In the genomic region with DNA sequence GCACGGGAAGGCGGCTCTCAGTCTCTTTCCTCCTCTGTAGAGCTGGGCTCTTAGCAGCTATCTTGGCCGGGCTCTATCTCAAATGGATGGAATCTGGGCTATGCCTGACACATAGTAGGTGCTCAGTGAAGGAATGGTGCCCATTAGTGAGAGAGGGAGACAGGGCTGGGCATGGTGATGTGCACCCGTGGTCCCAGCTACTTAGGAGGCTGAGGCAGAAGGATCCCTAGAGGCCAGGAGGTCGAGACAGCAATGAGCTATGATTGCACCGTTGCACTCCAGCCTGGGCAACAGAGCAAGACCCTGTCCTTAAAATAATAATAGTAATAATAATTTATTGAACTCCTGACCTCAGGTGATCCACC, we compare ENCODE assay signal across 1 cellular context.
TF ChIP-seq lines count a peak whose summit lies in the region.

No MANE protein-coding gene starts in this region.

TF ChIP-seq in GM12878, 131 proteins besides CTCF, POLR2A, EP300 and RAD21 (continued from another document):
- TF ChIP-seq, protein P1, sequence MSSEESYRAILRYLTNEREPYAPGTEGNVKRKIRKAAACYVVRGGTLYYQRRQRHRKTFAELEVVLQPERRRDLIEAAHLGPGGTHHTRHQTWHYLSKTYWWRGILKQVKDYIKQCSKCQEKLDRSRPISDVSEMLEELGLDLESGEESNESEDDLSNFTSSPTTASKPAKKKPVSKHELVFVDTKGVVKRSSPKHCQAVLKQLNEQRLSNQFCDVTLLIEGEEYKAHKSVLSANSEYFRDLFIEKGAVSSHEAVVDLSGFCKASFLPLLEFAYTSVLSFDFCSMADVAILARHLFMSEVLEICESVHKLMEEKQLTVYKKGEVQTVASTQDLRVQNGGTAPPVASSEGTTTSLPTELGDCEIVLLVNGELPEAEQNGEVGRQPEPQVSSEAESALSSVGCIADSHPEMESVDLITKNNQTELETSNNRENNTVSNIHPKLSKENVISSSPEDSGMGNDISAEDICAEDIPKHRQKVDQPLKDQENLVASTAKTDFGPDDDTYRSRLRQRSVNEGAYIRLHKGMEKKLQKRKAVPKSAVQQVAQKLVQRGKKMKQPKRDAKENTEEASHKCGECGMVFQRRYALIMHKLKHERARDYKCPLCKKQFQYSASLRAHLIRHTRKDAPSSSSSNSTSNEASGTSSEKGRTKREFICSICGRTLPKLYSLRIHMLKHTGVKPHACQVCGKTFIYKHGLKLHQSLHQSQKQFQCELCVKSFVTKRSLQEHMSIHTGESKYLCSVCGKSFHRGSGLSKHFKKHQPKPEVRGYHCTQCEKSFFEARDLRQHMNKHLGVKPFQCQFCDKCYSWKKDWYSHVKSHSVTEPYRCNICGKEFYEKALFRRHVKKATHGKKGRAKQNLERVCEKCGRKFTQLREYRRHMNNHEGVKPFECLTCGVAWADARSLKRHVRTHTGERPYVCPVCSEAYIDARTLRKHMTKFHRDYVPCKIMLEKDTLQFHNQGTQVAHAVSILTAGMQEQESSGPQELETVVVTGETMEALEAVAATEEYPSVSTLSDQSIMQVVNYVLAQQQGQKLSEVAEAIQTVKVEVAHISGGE (CRISPR knock-in tag; IDR thresholded peaks at IDR 0.05) = no peak
- TF ChIP-seq, protein P2, sequence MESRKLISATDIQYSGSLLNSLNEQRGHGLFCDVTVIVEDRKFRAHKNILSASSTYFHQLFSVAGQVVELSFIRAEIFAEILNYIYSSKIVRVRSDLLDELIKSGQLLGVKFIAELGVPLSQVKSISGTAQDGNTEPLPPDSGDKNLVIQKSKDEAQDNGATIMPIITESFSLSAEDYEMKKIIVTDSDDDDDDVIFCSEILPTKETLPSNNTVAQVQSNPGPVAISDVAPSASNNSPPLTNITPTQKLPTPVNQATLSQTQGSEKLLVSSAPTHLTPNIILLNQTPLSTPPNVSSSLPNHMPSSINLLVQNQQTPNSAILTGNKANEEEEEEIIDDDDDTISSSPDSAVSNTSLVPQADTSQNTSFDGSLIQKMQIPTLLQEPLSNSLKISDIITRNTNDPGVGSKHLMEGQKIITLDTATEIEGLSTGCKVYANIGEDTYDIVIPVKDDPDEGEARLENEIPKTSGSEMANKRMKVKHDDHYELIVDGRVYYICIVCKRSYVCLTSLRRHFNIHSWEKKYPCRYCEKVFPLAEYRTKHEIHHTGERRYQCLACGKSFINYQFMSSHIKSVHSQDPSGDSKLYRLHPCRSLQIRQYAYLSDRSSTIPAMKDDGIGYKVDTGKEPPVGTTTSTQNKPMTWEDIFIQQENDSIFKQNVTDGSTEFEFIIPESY (IDR thresholded peaks at IDR 0.05) = no peak
- no peak for TF ChIP-seq ATF7 (IDR thresholded peaks at IDR 0.05; ENCODE audit: low read depth)
- TF ChIP-seq, protein P3, sequence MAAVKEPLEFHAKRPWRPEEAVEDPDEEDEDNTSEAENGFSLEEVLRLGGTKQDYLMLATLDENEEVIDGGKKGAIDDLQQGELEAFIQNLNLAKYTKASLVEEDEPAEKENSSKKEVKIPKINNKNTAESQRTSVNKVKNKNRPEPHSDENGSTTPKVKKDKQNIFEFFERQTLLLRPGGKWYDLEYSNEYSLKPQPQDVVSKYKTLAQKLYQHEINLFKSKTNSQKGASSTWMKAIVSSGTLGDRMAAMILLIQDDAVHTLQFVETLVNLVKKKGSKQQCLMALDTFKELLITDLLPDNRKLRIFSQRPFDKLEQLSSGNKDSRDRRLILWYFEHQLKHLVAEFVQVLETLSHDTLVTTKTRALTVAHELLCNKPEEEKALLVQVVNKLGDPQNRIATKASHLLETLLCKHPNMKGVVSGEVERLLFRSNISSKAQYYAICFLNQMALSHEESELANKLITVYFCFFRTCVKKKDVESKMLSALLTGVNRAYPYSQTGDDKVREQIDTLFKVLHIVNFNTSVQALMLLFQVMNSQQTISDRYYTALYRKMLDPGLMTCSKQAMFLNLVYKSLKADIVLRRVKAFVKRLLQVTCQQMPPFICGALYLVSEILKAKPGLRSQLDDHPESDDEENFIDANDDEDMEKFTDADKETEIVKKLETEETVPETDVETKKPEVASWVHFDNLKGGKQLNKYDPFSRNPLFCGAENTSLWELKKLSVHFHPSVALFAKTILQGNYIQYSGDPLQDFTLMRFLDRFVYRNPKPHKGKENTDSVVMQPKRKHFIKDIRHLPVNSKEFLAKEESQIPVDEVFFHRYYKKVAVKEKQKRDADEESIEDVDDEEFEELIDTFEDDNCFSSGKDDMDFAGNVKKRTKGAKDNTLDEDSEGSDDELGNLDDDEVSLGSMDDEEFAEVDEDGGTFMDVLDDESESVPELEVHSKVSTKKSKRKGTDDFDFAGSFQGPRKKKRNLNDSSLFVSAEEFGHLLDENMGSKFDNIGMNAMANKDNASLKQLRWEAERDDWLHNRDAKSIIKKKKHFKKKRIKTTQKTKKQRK (IDR thresholded peaks at IDR 0.05; ENCODE audit: low read depth, low read length) = no peak
- TF ChIP-seq YY1 (IDR thresholded peaks at IDR 0.05; ENCODE audit: low read depth, low read length) = no peak
- TF ChIP-seq ZNF207 (IDR thresholded peaks at IDR 0.05; ENCODE audit: borderline replicate concordance) = no peak
- TF ChIP-seq TBL1XR1 (IDR thresholded peaks at IDR 0.05; ENCODE audit: low read depth, low read length) = no peak
- TF ChIP-seq IRF4 (IDR thresholded peaks at IDR 0.05; ENCODE audit: low read depth, low read length) = no peak
- no peak for TF ChIP-seq CBFB (IDR thresholded peaks at IDR 0.05; ENCODE audit: low read depth)
- TF ChIP-seq, protein P4, sequence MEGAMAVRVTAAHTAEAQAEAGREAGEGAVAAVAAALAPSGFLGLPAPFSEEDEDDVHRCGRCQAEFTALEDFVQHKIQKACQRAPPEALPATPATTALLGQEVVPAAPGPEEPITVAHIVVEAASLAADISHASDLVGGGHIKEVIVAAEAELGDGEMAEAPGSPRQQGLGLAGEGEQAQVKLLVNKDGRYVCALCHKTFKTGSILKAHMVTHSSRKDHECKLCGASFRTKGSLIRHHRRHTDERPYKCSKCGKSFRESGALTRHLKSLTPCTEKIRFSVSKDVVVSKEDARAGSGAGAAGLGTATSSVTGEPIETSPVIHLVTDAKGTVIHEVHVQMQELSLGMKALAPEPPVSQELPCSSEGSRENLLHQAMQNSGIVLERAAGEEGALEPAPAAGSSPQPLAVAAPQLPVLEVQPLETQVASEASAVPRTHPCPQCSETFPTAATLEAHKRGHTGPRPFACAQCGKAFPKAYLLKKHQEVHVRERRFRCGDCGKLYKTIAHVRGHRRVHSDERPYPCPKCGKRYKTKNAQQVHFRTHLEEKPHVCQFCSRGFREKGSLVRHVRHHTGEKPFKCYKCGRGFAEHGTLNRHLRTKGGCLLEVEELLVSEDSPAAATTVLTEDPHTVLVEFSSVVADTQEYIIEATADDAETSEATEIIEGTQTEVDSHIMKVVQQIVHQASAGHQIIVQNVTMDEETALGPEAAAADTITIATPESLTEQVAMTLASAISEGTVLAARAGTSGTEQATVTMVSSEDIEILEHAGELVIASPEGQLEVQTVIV (IDR thresholded peaks at IDR 0.05; ENCODE audit: borderline replicate concordance, partially characterized antibody) = no peak
- no peak for TF ChIP-seq PAX8 (IDR thresholded peaks at IDR 0.05)
- no peak for TF ChIP-seq KDM1A (IDR thresholded peaks at IDR 0.05; ENCODE audit: borderline replicate concordance)
- TF ChIP-seq ESRRA (IDR thresholded peaks at IDR 0.05; ENCODE audit: low read length) = no peak
